2 cellular contexts compared by ENCODE assay signal in the genomic region with DNA sequence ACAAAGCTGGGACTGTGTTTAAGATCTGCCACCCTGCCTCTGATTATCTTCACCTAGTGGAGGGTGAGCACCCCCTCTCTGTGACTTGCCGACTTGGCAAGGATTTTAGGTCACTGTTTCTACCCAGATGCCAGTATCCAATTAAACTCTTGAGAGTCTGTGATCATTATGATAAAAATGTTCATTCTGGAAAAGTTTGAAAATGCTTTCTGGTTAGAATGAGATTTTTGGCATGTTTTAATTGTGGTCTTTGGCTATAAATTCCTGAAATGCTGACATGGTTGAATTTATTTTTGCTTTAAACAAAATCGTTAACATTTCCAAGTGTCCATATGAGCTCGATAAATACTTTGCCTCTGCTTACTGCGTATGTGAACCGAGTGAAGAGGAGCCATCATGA.
TF ChIP-seq lines count a peak whose summit lies in the region.

No MANE protein-coding gene starts in this region.

TF ChIP-seq in GM23338, 12 proteins besides CTCF, POLR2A, EP300 and RAD21 (continued from another document):
- TF ChIP-seq, protein P1, sequence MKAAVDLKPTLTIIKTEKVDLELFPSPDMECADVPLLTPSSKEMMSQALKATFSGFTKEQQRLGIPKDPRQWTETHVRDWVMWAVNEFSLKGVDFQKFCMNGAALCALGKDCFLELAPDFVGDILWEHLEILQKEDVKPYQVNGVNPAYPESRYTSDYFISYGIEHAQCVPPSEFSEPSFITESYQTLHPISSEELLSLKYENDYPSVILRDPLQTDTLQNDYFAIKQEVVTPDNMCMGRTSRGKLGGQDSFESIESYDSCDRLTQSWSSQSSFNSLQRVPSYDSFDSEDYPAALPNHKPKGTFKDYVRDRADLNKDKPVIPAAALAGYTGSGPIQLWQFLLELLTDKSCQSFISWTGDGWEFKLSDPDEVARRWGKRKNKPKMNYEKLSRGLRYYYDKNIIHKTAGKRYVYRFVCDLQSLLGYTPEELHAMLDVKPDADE (IDR thresholded peaks at IDR 0.05) = no peak
- TF ChIP-seq EZH2phosphoT487 (IDR thresholded peaks at IDR 0.05; ENCODE audit: unreplicated experiment) (no peak), STAT1 (IDR thresholded peaks at IDR 0.05; ENCODE audit: unreplicated experiment) (no peak), NANOG (IDR thresholded peaks at IDR 0.05; ENCODE audit: borderline replicate concordance) (no peak), EZH2 (IDR thresholded peaks at IDR 0.05; ENCODE audit: low read depth, unreplicated experiment) (no peak)
- TF ChIP-seq, protein P2, sequence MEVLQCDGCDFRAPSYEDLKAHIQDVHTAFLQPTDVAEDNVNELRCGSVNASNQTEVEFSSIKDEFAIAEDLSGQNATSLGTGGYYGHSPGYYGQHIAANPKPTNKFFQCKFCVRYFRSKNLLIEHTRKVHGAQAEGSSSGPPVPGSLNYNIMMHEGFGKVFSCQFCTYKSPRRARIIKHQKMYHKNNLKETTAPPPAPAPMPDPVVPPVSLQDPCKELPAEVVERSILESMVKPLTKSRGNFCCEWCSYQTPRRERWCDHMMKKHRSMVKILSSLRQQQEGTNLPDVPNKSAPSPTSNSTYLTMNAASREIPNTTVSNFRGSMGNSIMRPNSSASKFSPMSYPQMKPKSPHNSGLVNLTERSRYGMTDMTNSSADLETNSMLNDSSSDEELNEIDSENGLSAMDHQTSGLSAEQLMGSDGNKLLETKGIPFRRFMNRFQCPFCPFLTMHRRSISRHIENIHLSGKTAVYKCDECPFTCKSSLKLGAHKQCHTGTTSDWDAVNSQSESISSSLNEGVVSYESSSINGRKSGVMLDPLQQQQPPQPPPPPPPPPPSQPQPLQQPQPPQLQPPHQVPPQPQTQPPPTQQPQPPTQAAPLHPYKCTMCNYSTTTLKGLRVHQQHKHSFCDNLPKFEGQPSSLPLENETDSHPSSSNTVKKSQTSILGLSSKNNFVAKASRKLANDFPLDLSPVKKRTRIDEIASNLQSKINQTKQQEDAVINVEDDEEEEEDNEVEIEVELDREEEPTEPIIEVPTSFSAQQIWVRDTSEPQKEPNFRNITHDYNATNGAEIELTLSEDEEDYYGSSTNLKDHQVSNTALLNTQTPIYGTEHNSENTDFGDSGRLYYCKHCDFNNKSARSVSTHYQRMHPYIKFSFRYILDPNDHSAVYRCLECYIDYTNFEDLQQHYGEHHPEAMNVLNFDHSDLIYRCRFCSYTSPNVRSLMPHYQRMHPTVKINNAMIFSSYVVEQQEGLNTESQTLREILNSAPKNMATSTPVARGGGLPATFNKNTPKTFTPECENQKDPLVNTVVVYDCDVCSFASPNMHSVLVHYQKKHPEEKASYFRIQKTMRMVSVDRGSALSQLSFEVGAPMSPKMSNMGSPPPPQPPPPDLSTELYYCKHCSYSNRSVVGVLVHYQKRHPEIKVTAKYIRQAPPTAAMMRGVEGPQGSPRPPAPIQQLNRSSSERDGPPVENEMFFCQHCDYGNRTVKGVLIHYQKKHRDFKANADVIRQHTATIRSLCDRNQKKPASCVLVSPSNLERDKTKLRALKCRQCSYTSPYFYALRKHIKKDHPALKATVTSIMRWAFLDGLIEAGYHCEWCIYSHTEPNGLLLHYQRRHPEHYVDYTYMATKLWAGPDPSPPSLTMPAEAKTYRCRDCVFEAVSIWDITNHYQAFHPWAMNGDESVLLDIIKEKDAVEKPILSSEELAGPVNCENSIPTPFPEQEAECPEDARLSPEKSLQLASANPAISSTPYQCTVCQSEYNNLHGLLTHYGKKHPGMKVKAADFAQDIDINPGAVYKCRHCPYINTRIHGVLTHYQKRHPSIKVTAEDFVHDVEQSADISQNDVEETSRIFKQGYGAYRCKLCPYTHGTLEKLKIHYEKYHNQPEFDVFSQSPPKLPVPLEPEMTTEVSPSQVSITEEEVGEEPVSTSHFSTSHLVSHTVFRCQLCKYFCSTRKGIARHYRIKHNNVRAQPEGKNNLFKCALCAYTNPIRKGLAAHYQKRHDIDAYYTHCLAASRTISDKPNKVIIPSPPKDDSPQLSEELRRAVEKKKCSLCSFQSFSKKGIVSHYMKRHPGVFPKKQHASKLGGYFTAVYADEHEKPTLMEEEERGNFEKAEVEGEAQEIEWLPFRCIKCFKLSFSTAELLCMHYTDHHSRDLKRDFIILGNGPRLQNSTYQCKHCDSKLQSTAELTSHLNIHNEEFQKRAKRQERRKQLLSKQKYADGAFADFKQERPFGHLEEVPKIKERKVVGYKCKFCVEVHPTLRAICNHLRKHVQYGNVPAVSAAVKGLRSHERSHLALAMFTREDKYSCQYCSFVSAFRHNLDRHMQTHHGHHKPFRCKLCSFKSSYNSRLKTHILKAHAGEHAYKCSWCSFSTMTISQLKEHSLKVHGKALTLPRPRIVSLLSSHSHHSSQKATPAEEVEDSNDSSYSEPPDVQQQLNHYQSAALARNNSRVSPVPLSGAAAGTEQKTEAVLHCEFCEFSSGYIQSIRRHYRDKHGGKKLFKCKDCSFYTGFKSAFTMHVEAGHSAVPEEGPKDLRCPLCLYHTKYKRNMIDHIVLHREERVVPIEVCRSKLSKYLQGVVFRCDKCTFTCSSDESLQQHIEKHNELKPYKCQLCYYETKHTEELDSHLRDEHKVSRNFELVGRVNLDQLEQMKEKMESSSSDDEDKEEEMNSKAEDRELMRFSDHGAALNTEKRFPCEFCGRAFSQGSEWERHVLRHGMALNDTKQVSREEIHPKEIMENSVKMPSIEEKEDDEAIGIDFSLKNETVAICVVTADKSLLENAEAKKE (CRISPR knock-in tag; IDR thresholded peaks at IDR 0.05) = no peak

TF ChIP-seq in WTC11, 78 proteins besides CTCF, POLR2A, EP300 and RAD21 (continued from another document):
- TF ChIP-seq, protein P3, sequence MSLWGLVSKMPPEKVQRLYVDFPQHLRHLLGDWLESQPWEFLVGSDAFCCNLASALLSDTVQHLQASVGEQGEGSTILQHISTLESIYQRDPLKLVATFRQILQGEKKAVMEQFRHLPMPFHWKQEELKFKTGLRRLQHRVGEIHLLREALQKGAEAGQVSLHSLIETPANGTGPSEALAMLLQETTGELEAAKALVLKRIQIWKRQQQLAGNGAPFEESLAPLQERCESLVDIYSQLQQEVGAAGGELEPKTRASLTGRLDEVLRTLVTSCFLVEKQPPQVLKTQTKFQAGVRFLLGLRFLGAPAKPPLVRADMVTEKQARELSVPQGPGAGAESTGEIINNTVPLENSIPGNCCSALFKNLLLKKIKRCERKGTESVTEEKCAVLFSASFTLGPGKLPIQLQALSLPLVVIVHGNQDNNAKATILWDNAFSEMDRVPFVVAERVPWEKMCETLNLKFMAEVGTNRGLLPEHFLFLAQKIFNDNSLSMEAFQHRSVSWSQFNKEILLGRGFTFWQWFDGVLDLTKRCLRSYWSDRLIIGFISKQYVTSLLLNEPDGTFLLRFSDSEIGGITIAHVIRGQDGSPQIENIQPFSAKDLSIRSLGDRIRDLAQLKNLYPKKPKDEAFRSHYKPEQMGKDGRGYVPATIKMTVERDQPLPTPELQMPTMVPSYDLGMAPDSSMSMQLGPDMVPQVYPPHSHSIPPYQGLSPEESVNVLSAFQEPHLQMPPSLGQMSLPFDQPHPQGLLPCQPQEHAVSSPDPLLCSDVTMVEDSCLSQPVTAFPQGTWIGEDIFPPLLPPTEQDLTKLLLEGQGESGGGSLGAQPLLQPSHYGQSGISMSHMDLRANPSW (CRISPR knock-in tag; conservative IDR thresholded peaks at IDR 0.05; ENCODE audit: low read depth) = no peak
